8 cellular contexts compared by ENCODE assay signal in genomic region chr10:26858707-26859034, GRCh38. TPM values are rescaled to one million over a fixed set of nuclear protein-coding genes. Genes with fewer than 3 reads are reported as not detected.
DNase-seq lines count a peak whose midpoint lies in the region; ATAC-seq and TF ChIP-seq lines count a peak whose summit lies in the region.

No MANE protein-coding gene starts in this region.

- TF ChIP-seq CTCF in heart left ventricle (IDR thresholded peaks at IDR 0.05) (no peak), upper lobe of left lung (IDR thresholded peaks at IDR 0.05) (no peak)

- H3K9me3 ChIP-seq in heart left ventricle (no peaks in the 10 kb centered on the region), upper lobe of left lung (no peaks in the 10 kb centered on the region)

- peaks cover 10% of the 10 kb centered on the region for H3K27me3 Mint-ChIP-seq in activated T-helper 2 cell treated with anti-CD3 and anti-CD28 coated beads, Interferon-gamma antibody, Interleukin-2, Interleukin-4, amounts not matched to agents 10 μg/mL and 5 μg/mL and 100 μg/mL, durations not matched to agents 14 hours and 24 hours and 36 hours (ENCODE audit: low read depth)
- peaks cover 13 to 18% (median 17%) of the 10 kb centered on the region in 3 donors for H3K27me3 Mint-ChIP-seq in immature natural killer cell (ENCODE audit: low read depth in 3 of 3)

- TF ChIP-seq POLR2A in heart left ventricle (IDR thresholded peaks at IDR 0.05) (no peak), upper lobe of left lung (IDR thresholded peaks at IDR 0.05) (peak in 1 of 4 donors; percentile 30)

- no peak for TF ChIP-seq EP300 in upper lobe of left lung (IDR thresholded peaks at IDR 0.05)

- no peaks in the 10 kb centered on the region for H3K9me3 Mint-ChIP-seq in activated T-helper 2 cell treated with anti-CD3 and anti-CD28 coated beads, Interferon-gamma antibody, Interleukin-2, Interleukin-4, amounts not matched to agents 10 μg/mL and 5 μg/mL and 100 μg/mL, durations not matched to agents 14 hours and 24 hours and 36 hours
- H3K9me3 Mint-ChIP-seq in immature natural killer cell = no peaks in the 10 kb centered on the region

- H3K4me3 Mint-ChIP-seq in activated T-helper 2 cell treated with anti-CD3 and anti-CD28 coated beads, Interferon-gamma antibody, Interleukin-2, Interleukin-4, amounts not matched to agents 10 μg/mL and 5 μg/mL and 100 μg/mL, durations not matched to agents 14 hours and 24 hours and 36 hours (ENCODE audit: low read depth) = peak overlapping the region; percentile 97
- H3K4me3 Mint-ChIP-seq in immature natural killer cell = peak overlapping the region; percentile 96 to 99 (median 97)

- H3K4me1 ChIP-seq in heart left ventricle (peaks cover 6 to 62% (median 42%) of the 10 kb centered on the region in 12 donors), upper lobe of left lung (peaks cover 34 to 49% (median 45%) of the 10 kb centered on the region in 4 donors)

- H3K36me3 Mint-ChIP-seq in activated T-helper 2 cell treated with anti-CD3 and anti-CD28 coated beads, Interferon-gamma antibody, Interleukin-2, Interleukin-4, amounts not matched to agents 10 μg/mL and 5 μg/mL and 100 μg/mL, durations not matched to agents 14 hours and 24 hours and 36 hours (ENCODE audit: low read depth) = peaks cover 13% of the 10 kb centered on the region
- no peaks in the 10 kb centered on the region for H3K36me3 Mint-ChIP-seq in immature natural killer cell

- WGBS in heart left ventricle, 4 donors = 33 to 40% (median 35%) methylated on average over 2 of the region's 2 CpGs
- WGBS in upper lobe of left lung, 2 donors = 27 to 28% methylated on average over 2 of the region's 2 CpGs

- peak overlapping the region in 10 of 12 donors; percentile 51 to 100 (median 95) for H3K4me3 ChIP-seq in heart left ventricle
- peak overlapping the region in 3 of 4 donors; percentile 60 to 92 (median 88) for H3K4me3 ChIP-seq in upper lobe of left lung

- peak overlapping the region in 9 of 12 donors; percentile 84 to 100 (median 98) for H3K27ac ChIP-seq in heart left ventricle
- peak overlapping the region in 3 of 4 donors; percentile 96 to 98 (median 96) for H3K27ac ChIP-seq in upper lobe of left lung

- peak overlapping the region; percentile 86 for H3K27ac Mint-ChIP-seq in activated T-helper 2 cell treated with anti-CD3 and anti-CD28 coated beads, Interferon-gamma antibody, Interleukin-2, Interleukin-4, amounts not matched to agents 10 μg/mL and 5 μg/mL and 100 μg/mL, durations not matched to agents 14 hours and 24 hours and 36 hours
- peak overlapping the region; percentile 90 to 100 (median 96) for H3K27ac Mint-ChIP-seq in immature natural killer cell

- peaks cover 41% of the 10 kb centered on the region for H3K4me1 Mint-ChIP-seq in activated T-helper 2 cell treated with anti-CD3 and anti-CD28 coated beads, Interferon-gamma antibody, Interleukin-2, Interleukin-4, amounts not matched to agents 10 μg/mL and 5 μg/mL and 100 μg/mL, durations not matched to agents 14 hours and 24 hours and 36 hours (ENCODE audit: low read depth)
- H3K4me1 Mint-ChIP-seq in immature natural killer cell = peaks cover 59 to 71% of the 10 kb centered on the region in 2 donors

- ATAC-seq in heart left ventricle = no peak
- no peak for ATAC-seq in left cardiac atrium
- no peak for ATAC-seq in upper lobe of left lung (ENCODE audit: low FRiP score in 2 of 2)
- no peak for ATAC-seq in HG02759 (IDR thresholded peaks at IDR 0.05; ENCODE audit: unreplicated experiment)

- no peaks in the 10 kb centered on the region for H3K36me3 ChIP-seq in heart left ventricle
- H3K36me3 ChIP-seq in upper lobe of left lung = no peaks in the 10 kb centered on the region

- intact Hi-C loops in heart left ventricle (cut with DNase I) (loop anchor here in 2 of 10 donors (5.0 to 10.0 kb wide), 2 partner anchors 56 to 94 kb away; no protein-coding TSS in a partner anchor), left cardiac atrium (cut with DNase I) (no loop called here)
- intact Hi-C loops in activated T-helper 2 cell treated with anti-CD3 and anti-CD28 coated beads, Interferon-gamma antibody, Interleukin-2, Interleukin-4, amounts not matched to agents 10 μg/mL and 5 μg/mL and 100 μg/mL, durations not matched to agents 14 hours and 24 hours and 36 hours (cut with micrococcal nuclease) = loop anchor here (2.0 to 5.0 kb wide), 2 partner anchors 14 to 76 kb away; no protein-coding TSS in a partner anchor

- H3K27me3 ChIP-seq in heart left ventricle = no peaks in the 10 kb centered on the region
- no peaks in the 10 kb centered on the region for H3K27me3 ChIP-seq in upper lobe of left lung

- DNase-seq in heart left ventricle (no peak), left cardiac atrium (no peak), immature natural killer cell (peak in 2 of 3 donors; percentile 24 to 27), upper lobe of left lung (no peak), NCI-H524 (lab: John Stamatoyannopoulos, UW) (no peak), NCI-H146 (lab: John Stamatoyannopoulos, UW) (no peak)
- no peak for DNase-seq in activated T-helper 2 cell treated with anti-CD3 and anti-CD28 coated beads, Interferon-gamma antibody, Interleukin-2, Interleukin-4, amounts not matched to agents 10 μg/mL and 5 μg/mL and 100 μg/mL, durations not matched to agents 14 hours and 24 hours and 36 hours (ENCODE audit: low spot score)

RNA-seq across cellular contexts. Expression of gene ABI1, which starts 2.1 kb away (rescaled TPM):
- total RNA-seq in heart left ventricle (10 to 100 TPM; 17.0 to 50.0 (median 29.2) TPM), left cardiac atrium (10 to 100 TPM; 24.9 to 26.7 TPM), upper lobe of left lung (10 to 100 TPM; 23.5 to 57.6 (median 48.6) TPM)
- polyA plus RNA-seq in heart left ventricle (10 to 100 TPM in 1 of 2 donors, 1 to 10 TPM in 1; 8.5 to 25.6 TPM), immature natural killer cell (10 to 100 TPM; 65.0 to 85.3 (median 84.0) TPM)
- total RNA-seq in activated T-helper 2 cell treated with anti-CD3 and anti-CD28 coated beads, Interferon-gamma antibody, Interleukin-2, Interleukin-4, amounts not matched to agents 10 μg/mL and 5 μg/mL and 100 μg/mL, durations not matched to agents 14 hours and 24 hours and 36 hours = 50.1 and 52.7 TPM in 2 replicates

Comparison
In these comparisons a context has a peak if more than half of its experiments do, and no peak if none do; other contexts are left out.
1. DNase-seq: peak in immature natural killer cell (2 of 3); none in heart left ventricle (0 of 5), left cardiac atrium (single experiment), activated T-helper 2 cell treated with anti-CD3 and anti-CD28 coated beads, Interferon-gamma antibody, Interleukin-2, Interleukin-4, amounts not matched to agents 10 μg/mL and 5 μg/mL and 100 μg/mL, durations not matched to agents 14 hours and 24 hours and 36 hours (single experiment), upper lobe of left lung (0 of 2), NCI-H524 (0 of 2) and NCI-H146 (single experiment).